Comparison of ENCODE assay signal across 8 cellular contexts in the genomic region with DNA sequence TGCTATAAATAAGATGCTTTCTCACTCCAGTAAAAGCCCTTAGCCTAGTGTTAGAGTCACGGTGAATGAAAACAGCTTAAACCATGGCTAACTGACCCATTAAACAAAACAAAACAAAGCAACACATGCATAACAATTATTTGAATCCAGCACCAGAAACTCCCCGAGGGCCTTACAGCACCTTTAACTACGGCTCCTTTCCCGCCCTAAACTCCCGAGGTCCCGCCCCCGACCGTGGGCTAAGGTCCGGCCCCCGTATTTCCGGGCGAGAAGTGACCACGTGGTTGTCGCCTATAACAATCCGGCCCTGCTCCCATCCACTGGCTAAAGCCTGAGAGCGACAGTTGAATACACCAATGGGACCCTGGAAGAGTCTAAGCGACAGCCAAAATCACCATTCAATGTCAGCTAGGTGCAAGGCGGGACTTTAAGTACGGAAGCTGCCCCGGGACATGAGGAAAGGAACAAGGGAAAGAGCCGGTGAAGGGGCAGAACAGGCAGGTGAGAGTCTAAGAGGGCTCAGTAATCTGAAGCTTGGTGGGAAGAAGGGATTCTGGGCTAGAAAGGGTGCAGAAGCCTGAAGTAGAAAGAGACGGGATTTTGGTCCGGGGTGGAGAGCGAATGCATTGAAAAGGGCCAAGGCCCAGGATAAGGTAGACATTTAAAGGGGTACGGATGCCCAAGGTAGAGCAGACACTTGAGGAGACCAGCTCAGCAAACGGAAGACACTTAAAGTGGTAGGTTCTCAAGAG. TPM values are rescaled to one million over a fixed set of nuclear protein-coding genes. Genes with fewer than 3 reads are reported as not detected.
A peak's percentile ranks its signal among the peaks of the same experiment; 100 is the strongest.
DNase-seq lines count a peak whose midpoint lies in the region; ATAC-seq and TF ChIP-seq lines count a peak whose summit lies in the region.

TSS of gene FLAD1 (plus strand) at position 448 of the 752 bp plus-strand sequence. CDS start 351 bp downstream, outside the sequence.

- no peak for TF ChIP-seq POLR2A in suprapubic skin (IDR thresholded peaks at IDR 0.05)

- ATAC-seq in HG02623 (IDR thresholded peaks at IDR 0.05; ENCODE audit: unreplicated experiment) = peak; percentile 98
- ATAC-seq in SK-N-SH treated with all-trans-retinoic acid at 6 μM for 48 hours = peak; percentile 100

- under 1% methylated on average over 26 of the region's 26 CpGs for WGBS in suprapubic skin

- H3K4me3 ChIP-seq in suprapubic skin = peak within 1 kb of the TSS; percentile 77

- H3K9me3 ChIP-seq in suprapubic skin = no peaks in the 10 kb centered on the region

- H3K4me1 ChIP-seq in suprapubic skin = peaks cover 26% of the 10 kb centered on the region

- peaks cover 14% of the 10 kb centered on the region for H3K36me3 ChIP-seq in suprapubic skin

- no peaks in the 10 kb centered on the region for H3K27me3 ChIP-seq in suprapubic skin

- peak within 1 kb of the TSS; percentile 86 for H3K27ac ChIP-seq in suprapubic skin

- peak; percentile 98 for DNase-seq in GM10248 (ENCODE audit: extremely low spot score)
- peak; percentile 100 for DNase-seq in NCI-H1092 treated with DMSO at 0.1 percent for 48 hours (lab: John Stamatoyannopoulos, UW)
- DNase-seq in activated naive CD4-positive, alpha-beta T cell treated with anti-CD3 and anti-CD28 coated beads, Interleukin-2, amount 50 U/mL, for 16 hours = peak; percentile 96
- DNase-seq in glomerular endothelial cell (ENCODE audit: extremely low read depth, low read depth, low spot score) = peak; percentile 99
- peak; percentile 79 to 98 (median 95) for DNase-seq in nucleus accumbens (lab: John Stamatoyannopoulos, UW)
- peak; percentile 96 to 98 for DNase-seq in suprapubic skin (ENCODE audit: low spot score in 2 of 2)

- TF ChIP-seq CTCF in GM10248 (IDR thresholded peaks at IDR 0.05; ENCODE audit: control extremely low read depth, extremely low read depth, low read depth, missing control alignments) (no peak), suprapubic skin (IDR thresholded peaks at IDR 0.05) (no peak)

- POLR2A ChIA-PET in GM10248 (lab: Yijun Ruan, JAX) = interaction anchor here (0.5 to 2.5 kb wide), 3 partner anchors 9 to 330 kb away, joined by 3 to 9 read pairs (median 8); partner anchors contain the start of genes CKS1B and LENEP

- no peak for TF ChIP-seq EP300 in suprapubic skin (IDR thresholded peaks at IDR 0.05)

- CTCF ChIA-PET in GM10248 (lab: Yijun Ruan, JAX) = interaction anchor here (0.7 to 6.4 kb wide), 8 partner anchors 10 to 102 kb away, joined by 3 to 43 read pairs (median 6); partner anchors contain the start of genes LENEP and PBXIP1

TF ChIP-seq in SK-N-SH treated with all-trans-retinoic acid at 6 μM for 48 hours, 23 proteins besides CTCF, POLR2A, EP300 and RAD21:
- no peak for TF ChIP-seq CSRNP3 (CRISPR knock-in tag; IDR thresholded peaks at IDR 0.05)
- TF ChIP-seq ARNTL (CRISPR knock-in tag; IDR thresholded peaks at IDR 0.05; ENCODE audit: borderline replicate concordance, low read depth) = no peak
- TF ChIP-seq TCF4 (CRISPR knock-in tag; IDR thresholded peaks at IDR 0.05; ENCODE audit: borderline replicate concordance) = no peak
- no peak for TF ChIP-seq RARB (CRISPR knock-in tag; IDR thresholded peaks at IDR 0.05)
- no peak for TF ChIP-seq ZC3H10 (CRISPR knock-in tag; IDR thresholded peaks at IDR 0.05)
- TF ChIP-seq CSDC2 (CRISPR knock-in tag; IDR thresholded peaks at IDR 0.05) = no peak
- TF ChIP-seq CREB5 (CRISPR knock-in tag; IDR thresholded peaks at IDR 0.05; ENCODE audit: low read depth) = no peak
- no peak for TF ChIP-seq BACH2 (CRISPR knock-in tag; IDR thresholded peaks at IDR 0.05; ENCODE audit: borderline replicate concordance)
- no peak for TF ChIP-seq ZNF70 (CRISPR knock-in tag; IDR thresholded peaks at IDR 0.05)
TF ChIP-seq in SK-N-SH treated with all-trans-retinoic acid at 6 μM for 48 hours: peak in this region for 0.

RNA-seq across cellular contexts. Expression of gene FLAD1, which starts in this region (rescaled TPM):
- total RNA-seq in glomerular endothelial cell (31.2 and 33.7 TPM in 2 replicates), suprapubic skin (10 to 100 TPM; 42.0 to 59.7 (median 52.3) TPM)

Comparison
In these comparisons a context has a peak if more than half of its experiments do, and no peak if none do; other contexts are left out.
1. Peak in every context shown above with its lines: DNase-seq, ATAC-seq, H3K4me3 ChIP-seq and H3K27ac ChIP-seq.